In genomic region chr17:57114085-57114673, GRCh38 we compare ENCODE assay signal across 8 cellular contexts. TPM values are rescaled to one million over a fixed set of nuclear protein-coding genes. Genes with fewer than 3 reads are reported as not detected.
A peak's percentile ranks its signal among the peaks of the same experiment; 100 is the strongest.
DNase-seq lines count a peak whose midpoint lies in the region; ATAC-seq and TF ChIP-seq lines count a peak whose summit lies in the region.

No MANE protein-coding gene starts in this region.

- H3K27ac ChIP-seq in prostate gland, result no peak overlapping the region

- peaks cover 6 to 16% of the 10 kb centered on the region in 2 donors for H3K36me3 ChIP-seq in prostate gland

- intact Hi-C loops in prostate gland (cut with DNase I), result loop anchor here (10.0 kb wide), 1 partner anchor 109 kb away; no protein-coding TSS in a partner anchor

- no peak for TF ChIP-seq POLR2A in NB4 (IDR thresholded peaks at IDR 0.05; ENCODE audit: extremely low read depth, insufficient read length)
- no peak for TF ChIP-seq POLR2A in prostate gland (IDR thresholded peaks at IDR 0.05)

- H3K27me3 ChIP-seq in prostate gland (replicated peaks; ENCODE audit: insufficient read depth), result no peaks in the 10 kb centered on the region

- no peak for ATAC-seq in HG02852 (IDR thresholded peaks at IDR 0.05; ENCODE audit: unreplicated experiment)
- ATAC-seq in HG03097 (IDR thresholded peaks at IDR 0.05; ENCODE audit: low FRiP score, unreplicated experiment), result no peak

- 89% methylated on average over 13 of the region's 13 CpGs for WGBS in prostate gland

- no peaks in the 10 kb centered on the region for H3K9me3 ChIP-seq in prostate gland

- H3K4me3 ChIP-seq in NB4 (ENCODE audit: low read depth, low read length) (no peak overlapping the region), fibroblast of mammary gland (ENCODE audit: control insufficient read depth, low read depth, low read length) (no peak overlapping the region), prostate gland (no peak overlapping the region)

- DNase-seq in NCI-H146 (lab: John Stamatoyannopoulos, UW) (peak; percentile 15), NCI-H146 treated with DMSO at 0.1 percent for 48 hours (lab: John Stamatoyannopoulos, UW; ENCODE audit: unreplicated experiment) (no peak), NB4 (ENCODE audit: low read depth) (peak; percentile 60), fibroblast of mammary gland (ENCODE audit: low read depth) (peak; percentile 25), prostate gland (ENCODE audit: low spot score) (no peak)
- peak; percentile 90 for DNase-seq in activated CD8-positive, alpha-beta memory T cell treated with anti-CD3 and anti-CD28 coated beads, Interleukin-2, amount 50 U/mL, for 48 hours

- H3K4me1 ChIP-seq in prostate gland (replicated peaks), result peaks cover 4% of the 10 kb centered on the region

- TF ChIP-seq CTCF in NB4 (IDR thresholded peaks at IDR 0.05; ENCODE audit: low read depth, low read length) (peak; percentile 95), fibroblast of mammary gland (conservative IDR thresholded peaks at IDR 0.05; ENCODE audit: control insufficient read depth, insufficient read depth, low read depth, low read length) (peak; percentile 88), prostate gland (IDR thresholded peaks at IDR 0.05) (peak; percentile 63 to 77 (median 71))

RNA-seq across cellular contexts. Expression of gene AKAP1, which starts 29.1 kb away (rescaled TPM):
- 100 to 1,000 TPM in 1 of 2 donors, 10 to 100 TPM in 1; 61.7 to 124 TPM for total RNA-seq in prostate gland

Comparison
In these comparisons a context has a peak if more than half of its experiments do, and no peak if none do; other contexts are left out.
1. DNase-seq: peak in NCI-H146 (single experiment), NB4 (single experiment), activated CD8-positive, alpha-beta memory T cell treated with anti-CD3 and anti-CD28 coated beads, Interleukin-2, amount 50 U/mL, for 48 hours (single experiment) and fibroblast of mammary gland (single experiment); none in NCI-H146 treated with DMSO at 0.1 percent for 48 hours (single experiment) and prostate gland (single experiment).
2. Peak in every context shown above with its lines, with median percentiles within 50 percentile points of each other: CTCF ChIP-seq.